Comparison of ENCODE assay signal across 8 cellular contexts in the genomic region with DNA sequence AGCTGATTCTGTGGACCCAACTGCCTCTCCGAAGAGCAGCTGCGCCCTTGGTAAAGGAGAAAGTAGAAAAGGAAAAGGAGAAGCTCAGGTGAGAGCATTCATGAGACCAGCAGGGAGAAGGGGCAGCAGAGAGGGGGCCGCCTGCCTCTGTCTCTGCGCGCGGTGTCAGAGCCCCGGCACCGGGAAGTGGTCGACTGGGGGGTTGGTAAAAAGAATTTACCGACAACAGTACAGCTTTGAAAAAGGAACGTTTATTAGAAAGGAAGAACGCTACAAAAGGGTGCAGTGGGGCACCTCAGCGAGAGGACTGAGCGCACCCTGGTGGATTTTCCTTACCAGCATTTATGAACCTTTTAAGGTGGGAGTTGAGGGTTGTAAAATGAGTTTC.
DNase-seq lines count a peak whose midpoint lies in the region; ATAC-seq and TF ChIP-seq lines count a peak whose summit lies in the region.

No MANE protein-coding gene starts in this region.

- peak; percentile 29 for ATAC-seq in HG02943 (IDR thresholded peaks at IDR 0.05; ENCODE audit: low read depth, unreplicated experiment)

- no peak for TF ChIP-seq POLR2A in transverse colon (IDR thresholded peaks at IDR 0.05)

- intact Hi-C loops in transverse colon (cut with DNase I; ENCODE audit: low total_unique reads) = loop anchor here (5.0 kb wide), 1 partner anchor 333 kb away; no protein-coding TSS in a partner anchor

- TF ChIP-seq EP300 in transverse colon (IDR thresholded peaks at IDR 0.05; ENCODE audit: low read depth) = no peak

- H3K27me3 ChIP-seq in ectodermal cell (ENCODE audit: control insufficient read depth, insufficient read depth, low read length, poor library complexity, severe bottlenecking) = no peaks in the 10 kb centered on the region
- H3K27me3 ChIP-seq in muscle layer of duodenum (ENCODE audit: low read depth, low read length) = no peaks in the 10 kb centered on the region
- H3K27me3 ChIP-seq in transverse colon = no peaks in the 10 kb centered on the region

- H3K4me1 ChIP-seq in ectodermal cell (ENCODE audit: control insufficient read depth, insufficient read depth, low read length) = peaks cover 4% of the 10 kb centered on the region
- no peaks in the 10 kb centered on the region for H3K4me1 ChIP-seq in muscle layer of duodenum (ENCODE audit: control insufficient read depth in 1 of 2, insufficient read depth in 2 of 2, low read length in 2 of 2)
- peaks cover 0 to 16% (median 0%) of the 10 kb centered on the region in 4 donors for H3K4me1 ChIP-seq in transverse colon

- in situ Hi-C loops in transverse colon (cut with MboI; ENCODE audit: low pct_ligation_motif_present in 1 of 4, low pct_unique_long_range_greater_than_20kb in 1 of 4, low sequenced_read_pairs in 3 of 4) = loop anchor here (10.0 to 25.0 kb wide), 5 partner anchors 335 to 628 kb away; no protein-coding TSS in a partner anchor

- WGBS in ectodermal cell, 2 experiments = 19% methylated on average over 14 of the region's 14 CpGs
- WGBS in transverse colon (ENCODE audit: low coverage in 1 of 2), 2 donors = 12 to 18% methylated on average over 2 to 14 of the region's 14 CpGs

- TF ChIP-seq CTCF in transverse colon (IDR thresholded peaks at IDR 0.05) = peak in 2 of 5 experiments; percentile 16 to 26

- H3K9me3 ChIP-seq in ectodermal cell (ENCODE audit: control insufficient read depth, low read length) (no peaks in the 10 kb centered on the region), muscle layer of duodenum (ENCODE audit: control insufficient read depth in 1 of 2, low read length in 2 of 2) (no peaks in the 10 kb centered on the region), transverse colon (no peaks in the 10 kb centered on the region)

- DNase-seq in NCI-H510A treated with DMSO at 0.1 percent for 48 hours (lab: John Stamatoyannopoulos, UW) = peak; percentile 6
- DNase-seq in NCI-H510A (lab: John Stamatoyannopoulos, UW) = no peak
- DNase-seq in NCI-H1930 (lab: John Stamatoyannopoulos, UW) = peak; percentile 44 to 47
- peak; percentile 59 for DNase-seq in activated CD4-positive, alpha-beta T cell treated with anti-CD3 and anti-CD28 coated beads for 48 hours
- peak; percentile 33 for DNase-seq in transverse colon

- H3K4me3 ChIP-seq in ectodermal cell (ENCODE audit: insufficient read depth, low read depth, low read length) (peak overlapping the region; percentile 14), muscle layer of duodenum (ENCODE audit: low read depth in 1 of 2, low read length in 2 of 2) (peak overlapping the region; percentile 25 to 55), transverse colon (peak overlapping the region in 3 of 4 donors; percentile 4 to 51 (median 11))

- H3K27ac ChIP-seq in ectodermal cell (ENCODE audit: insufficient read depth, low read depth, low read length, poor library complexity, severe bottlenecking) (no peak overlapping the region), muscle layer of duodenum (ENCODE audit: low read length) (peak overlapping the region; percentile 40), transverse colon (peak overlapping the region in 3 of 4 donors; percentile 14 to 69 (median 41))

- H3K36me3 ChIP-seq in ectodermal cell (ENCODE audit: control insufficient read depth, insufficient read depth, low read length) (no peaks in the 10 kb centered on the region), muscle layer of duodenum (ENCODE audit: control insufficient read depth in 1 of 2, insufficient read depth in 2 of 2, low read length in 2 of 2) (no peaks in the 10 kb centered on the region), transverse colon (no peaks in the 10 kb centered on the region)
